ENCODE assay signal across 11 cellular contexts in genomic region chr5:92559743-92560142, GRCh38.
DNase-seq lines count a peak whose midpoint lies in the region; ATAC-seq, FAIRE-seq and TF ChIP-seq lines count a peak whose summit lies in the region.
"Had no signal": no experiment of that assay in that cellular context is flagged by ENCODE, and none has a peak within 500 bp of the region (broad histone marks: within the 10 kb centered on the region; RNA-seq: fewer than 3 reads in every experiment).

No MANE protein-coding gene starts in this region.

- H3K4me1 ChIP-seq in mesenchymal stem cell (ENCODE audit: control insufficient read depth, insufficient read depth, low read depth, low read length): peaks cover 1% of the 10 kb centered on the region

- H2BK15ac ChIP-seq in mesenchymal stem cell (ENCODE audit: low read depth, poor library complexity, severe bottlenecking): no peak overlapping the region

- CTCF ChIA-PET in BJ (lab: Yijun Ruan, JAX): no interaction called here

- H3K9me3 ChIP-seq in mesenchymal stem cell (ENCODE audit: control insufficient read depth, low read length): no peaks in the 10 kb centered on the region

- POLR2A ChIA-PET in BJ (lab: Charles Lee): no interaction called here

- H3K27me3 ChIP-seq in BJ (ENCODE audit: control insufficient read depth, insufficient read depth, low read length) (no peaks in the 10 kb centered on the region), bronchial epithelial cell (ENCODE audit: control insufficient read depth, insufficient read depth, low read length) (no peaks in the 10 kb centered on the region), mesenchymal stem cell (ENCODE audit: control insufficient read depth in 1 of 2, insufficient read depth in 1 of 2, low read length in 2 of 2) (no peaks in the 10 kb centered on the region)

- no peak overlapping the region for H3K14ac ChIP-seq in mesenchymal stem cell (ENCODE audit: low read length in 2 of 2)

- no peaks in the 10 kb centered on the region for H3K36me3 ChIP-seq in BJ (ENCODE audit: control insufficient read depth, insufficient read depth, low read length)
- H3K36me3 ChIP-seq in bronchial epithelial cell (ENCODE audit: control insufficient read depth, insufficient read depth, low read length): no peaks in the 10 kb centered on the region
- no peaks in the 10 kb centered on the region for H3K36me3 ChIP-seq in mesenchymal stem cell (ENCODE audit: control insufficient read depth in 1 of 2, insufficient read depth in 2 of 2, low read depth in 1 of 2, low read length in 2 of 2)

- H2AFZ ChIP-seq in mesenchymal stem cell (ENCODE audit: low read depth, low read length): no peak overlapping the region

- DNase-seq in BJ (ENCODE audit: low read depth) (no peak), LHCN-M2 (ENCODE audit: low read depth) (peak; percentile 72), bronchial epithelial cell (ENCODE audit: low read depth) (peak; percentile 26), mesenchymal stem cell (peak; percentile 35), inferior parietal cortex (ENCODE audit: extremely low spot score) (no peak), NCI-H82 treated with DMSO at 0.1 percent for 48 hours (lab: John Stamatoyannopoulos, UW; ENCODE audit: unreplicated experiment) (no peak)
- DNase-seq: left ventricle myocardium superior, T-helper 9 cell had no signal

- H3K23ac ChIP-seq in mesenchymal stem cell (ENCODE audit: low read length in 2 of 2): no peak overlapping the region

- no peak for FAIRE-seq in bronchial epithelial cell (lab: Jason Lieb, UNC)
- FAIRE-seq: frontal cortex had no signal

- no peak overlapping the region for H2AK5ac ChIP-seq in mesenchymal stem cell (ENCODE audit: low read length, severe bottlenecking)

- no peak for ATAC-seq in HG03378 (IDR thresholded peaks at IDR 0.05; ENCODE audit: unreplicated experiment)
- ATAC-seq in GM18519 (IDR thresholded peaks at IDR 0.05; ENCODE audit: low FRiP score, unreplicated experiment): no peak
- ATAC-seq: left ventricle myocardium superior had no signal

- 17% methylated on average over 3 of the region's 3 CpGs for WGBS in mesenchymal stem cell

- H2BK12ac ChIP-seq in mesenchymal stem cell (ENCODE audit: low read length in 2 of 2): no peak overlapping the region

- H3K9ac ChIP-seq in mesenchymal stem cell (ENCODE audit: low read length): no peak overlapping the region

- no peak overlapping the region for H2BK120ac ChIP-seq in mesenchymal stem cell (ENCODE audit: low read depth, low read length)

- H3K4ac ChIP-seq in mesenchymal stem cell (ENCODE audit: low read depth in 1 of 2, low read length in 2 of 2): no peak overlapping the region

- peak overlapping the region; percentile 90 for H2BK5ac ChIP-seq in mesenchymal stem cell (ENCODE audit: low read depth, low read length, poor library complexity, severe bottlenecking)

- no peak overlapping the region for H4K91ac ChIP-seq in mesenchymal stem cell (ENCODE audit: low read length)

- H3K4me3 ChIP-seq in BJ (ENCODE audit: low read depth, low read length): no peak overlapping the region
- no peak overlapping the region for H3K4me3 ChIP-seq in bronchial epithelial cell (ENCODE audit: low read depth, low read length)
- no peak overlapping the region for H3K4me3 ChIP-seq in mesenchymal stem cell (ENCODE audit: insufficient read depth in 1 of 2, low read depth in 1 of 2, low read length in 2 of 2)

- H3K18ac ChIP-seq in mesenchymal stem cell (ENCODE audit: low read depth in 1 of 2, low read length in 2 of 2): no peak overlapping the region

- peak overlapping the region; percentile 96 for H3K27ac ChIP-seq in mesenchymal stem cell (ENCODE audit: low read length, poor library complexity, severe bottlenecking)

- H3K79me1 ChIP-seq in mesenchymal stem cell (replicated peaks; ENCODE audit: low read length, poor library complexity, severe bottlenecking): no peaks in the 10 kb centered on the region

- H3K4me2 ChIP-seq in mesenchymal stem cell (ENCODE audit: low read length, poor library complexity, severe bottlenecking): no peak overlapping the region

- H4K8ac ChIP-seq in mesenchymal stem cell (ENCODE audit: low read length): no peak overlapping the region

- TF ChIP-seq CTCF in BJ (IDR thresholded peaks at IDR 0.05; ENCODE audit: insufficient read depth, low read depth, low read length): peak; percentile 23; the same call in 1 of the 2 replicates
- no peak for TF ChIP-seq CTCF in bronchial epithelial cell (IDR thresholded peaks at IDR 0.05; ENCODE audit: insufficient read depth, low read length, severe bottlenecking)

Comparison
In these comparisons a context has a peak if more than half of its experiments do, and no peak if none do; other contexts are left out.
1. DNase-seq: peak in LHCN-M2 (single experiment), bronchial epithelial cell (single experiment) and mesenchymal stem cell (single experiment); none in BJ (single experiment), inferior parietal cortex (single experiment) and NCI-H82 treated with DMSO at 0.1 percent for 48 hours (single experiment).